In the genomic region with DNA sequence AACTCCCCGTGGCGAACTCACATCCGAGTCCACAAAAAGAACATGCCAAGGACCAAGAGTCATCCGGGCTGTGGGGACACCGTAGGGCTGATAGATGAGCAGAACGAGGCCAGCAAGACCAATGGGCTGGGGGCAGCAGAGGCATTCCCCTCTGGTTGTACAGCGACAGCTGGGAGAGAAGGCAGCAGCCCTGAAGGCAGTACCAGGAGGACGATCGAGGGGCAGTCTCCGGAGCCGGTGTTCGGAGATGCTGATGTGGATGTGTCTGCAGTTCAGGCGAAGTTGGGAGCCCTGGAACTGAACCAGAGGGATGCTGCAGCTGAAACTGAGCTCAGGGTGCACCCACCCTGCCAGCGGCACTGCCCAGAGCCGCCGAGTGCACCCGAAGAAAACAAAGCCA, we compare ENCODE assay signal across 35 cellular contexts.
"Had no signal": no experiment of that assay in that cellular context is flagged by ENCODE, and none has a peak within 500 bp of the region (broad histone marks: within the 10 kb centered on the region; RNA-seq: fewer than 3 reads in every experiment).

No MANE protein-coding gene starts in this region.

- ATAC-seq: activated CD8-positive, alpha-beta T cell treated with anti-CD3 and anti-CD28 coated beads for 36 hours; activated naive CD4-positive, alpha-beta T cell treated with anti-CD3 and anti-CD28 coated beads, Interleukin-2, amount 50 U/mL, for 72 hours; activated T-cell treated with anti-CD3 and anti-CD28 coated beads, Interleukin-2, amount 50 U/mL, for 4 hours; activated T-cell treated with anti-CD3 and anti-CD28 coated beads, Interleukin-2, amount 50 U/mL, for 72 hours; activated T-helper 17 cell treated with anti-CD3 and anti-CD28 coated beads, Interleukin-2, amount 50 U/mL, for 72 hours; body of pancreas had no signal

- H3K9me3 Mint-ChIP-seq: activated B cell treated with CpG ODN at 0.5 μM for 24 hours; activated CD4-positive, alpha-beta memory T cell treated with anti-CD3 and anti-CD28 coated beads for 36 hours; activated CD4-positive, alpha-beta T cell treated with anti-CD3 and anti-CD28 coated beads, Interleukin-2, amount 10 ng/mL, durations not matched to agents 24 days and 14 days; activated CD8-positive, alpha-beta T cell treated with anti-CD3 and anti-CD28 coated beads for 36 hours; activated naive CD4-positive, alpha-beta T cell treated with anti-CD3 and anti-CD28 coated beads for 36 hours; activated T-cell treated with anti-CD3 and anti-CD28 coated beads, Interleukin-2, amount 50 U/mL, for 4 hours; activated T-cell treated with anti-CD3 and anti-CD28 coated beads, Interleukin-2, amount 50 U/mL, for 72 hours; activated T-helper 1 cell treated with anti-CD3 and anti-CD28 coated beads, Interleukin-12 subunit alpha, Interleukin-12 subunit beta, Interleukin-2, Interleukin-4 antibody, amounts not matched to agents 30 ng/mL and 10 ng/mL and 1 ng/mL, durations not matched to agents 14 hours and 24 hours and 36 hours; activated T-helper 17 cell treated with anti-CD3 and anti-CD28 coated beads, Interleukin-2, amount 50 U/mL, for 72 hours; T-helper 1 cell treated with Interleukin-12 subunit alpha and Interleukin-12 subunit beta and Interleukin-4 antibody, amounts not matched to agents 30 μg/mL and 1 μg/mL, for 36 hours; T-helper 2 cell treated with Interferon-gamma antibody and Interleukin-4, amounts not matched to agents 5 μg/mL and 100 μg/mL, for 36 hours had no signal

- H3K36me3 Mint-ChIP-seq: activated CD4-positive, alpha-beta memory T cell treated with anti-CD3 and anti-CD28 coated beads for 36 hours; activated naive CD8-positive, alpha-beta T cell treated with anti-CD3 and anti-CD28 coated beads for 36 hours had no signal

- H3K27me3 Mint-ChIP-seq: activated B cell treated with CpG ODN at 0.5 μM for 24 hours; activated CD4-positive, alpha-beta T cell treated with anti-CD3 and anti-CD28 coated beads, Interleukin-2, amount 10 ng/mL, durations not matched to agents 24 days and 14 days; activated naive CD8-positive, alpha-beta T cell treated with anti-CD3 and anti-CD28 coated beads for 36 hours had no signal

- H3K4me3 Mint-ChIP-seq: activated B cell treated with CpG ODN at 0.5 μM for 24 hours; activated CD4-positive, alpha-beta memory T cell treated with anti-CD3 and anti-CD28 coated beads for 36 hours; activated CD4-positive, alpha-beta T cell treated with anti-CD3 and anti-CD28 coated beads, Interleukin-2, amount 10 ng/mL, durations not matched to agents 24 days and 14 days; activated CD8-positive, alpha-beta T cell treated with anti-CD3 and anti-CD28 coated beads for 36 hours; activated naive CD4-positive, alpha-beta T cell treated with anti-CD3 and anti-CD28 coated beads for 36 hours; activated naive CD8-positive, alpha-beta T cell treated with anti-CD3 and anti-CD28 coated beads for 36 hours; activated T-cell treated with anti-CD3 and anti-CD28 coated beads, Interleukin-2, amount 50 U/mL, for 4 hours; activated T-cell treated with anti-CD3 and anti-CD28 coated beads, Interleukin-2, amount 50 U/mL, for 72 hours; activated T-helper 1 cell treated with anti-CD3 and anti-CD28 coated beads, Interleukin-12 subunit alpha, Interleukin-12 subunit beta, Interleukin-2, Interleukin-4 antibody, amounts not matched to agents 30 ng/mL and 10 ng/mL and 1 ng/mL, durations not matched to agents 14 hours and 24 hours and 36 hours; activated T-helper 17 cell treated with anti-CD3 and anti-CD28 coated beads, Interleukin-2, amount 50 U/mL, for 72 hours; T-helper 1 cell treated with Interleukin-12 subunit alpha and Interleukin-12 subunit beta and Interleukin-4 antibody, amounts not matched to agents 30 μg/mL and 1 μg/mL, for 36 hours; T-helper 2 cell treated with Interferon-gamma antibody and Interleukin-4, amounts not matched to agents 5 μg/mL and 100 μg/mL, for 36 hours had no signal

- DNase-seq: activated B cell treated with CpG ODN at 0.5 μM for 24 hours; activated CD4-positive, alpha-beta memory T cell treated with anti-CD3 and anti-CD28 coated beads for 36 hours; activated CD4-positive, alpha-beta T cell treated with anti-CD3 and anti-CD28 coated beads for 4 hours; activated CD4-positive, alpha-beta T cell treated with anti-CD3 and anti-CD28 coated beads, Interleukin-2, amount 10 ng/mL, durations not matched to agents 24 days and 14 days; activated CD4-positive, alpha-beta T cell treated with anti-CD3 and anti-CD28 coated beads, Interleukin-2, amount 50 U/mL, for 1 hour; activated CD4-positive, alpha-beta T cell treated with anti-CD3 and anti-CD28 coated beads, Interleukin-2, amount 50 U/mL, for 4 hours; activated CD4-positive, CD25-positive, alpha-beta regulatory T cell treated with anti-CD3 and anti-CD28 coated beads, Interleukin-2, amount 50 U/mL, for 72 hours; activated CD8-positive, alpha-beta memory T cell treated with anti-CD3 and anti-CD28 coated beads, Interleukin-2, amount 50 U/mL, for 4 hours; activated CD8-positive, alpha-beta T cell treated with anti-CD3 and anti-CD28 coated beads for 36 hours; activated effector memory CD4-positive, alpha-beta T cell treated with anti-CD3 and anti-CD28 coated beads, Interleukin-2, amount 50 U/mL, for 16 hours; activated gamma-delta T cell treated with Interleukin-2 at 50 U/mL for 16 hours; activated naive CD4-positive, alpha-beta T cell; activated naive CD4-positive, alpha-beta T cell treated with anti-CD3 and anti-CD28 coated beads for 36 hours; activated naive CD4-positive, alpha-beta T cell treated with anti-CD3 and anti-CD28 coated beads, Interleukin-2, amount 50 U/mL, for 16 hours; activated naive CD8-positive, alpha-beta T cell treated with anti-CD3 and anti-CD28 coated beads for 36 hours; activated T-cell treated with anti-CD3 and anti-CD28 coated beads for 4 hours; activated T-cell treated with anti-CD3 and anti-CD28 coated beads, Interleukin-2, amount 50 U/mL, for 1 hour; activated T-cell treated with anti-CD3 and anti-CD28 coated beads, Interleukin-2, amount 50 U/mL, for 4 hours; activated T-cell treated with anti-CD3 and anti-CD28 coated beads, Interleukin-2, amount 50 U/mL, for 72 hours; adrenal gland; amniotic stem cell; aorta; body of pancreas; brain microvascular endothelial cell; central memory CD4-positive, alpha-beta T cell; T-helper 1 cell; T-helper 2 cell; T-helper 9 cell had no signal

- H3K27ac ChIP-seq: adrenal gland, body of pancreas, brain microvascular endothelial cell, breast epithelium, VCaP had no signal

- H3K9me3 ChIP-seq: adrenal gland, body of pancreas, breast epithelium had no signal

- H3K27ac Mint-ChIP-seq: activated B cell treated with CpG ODN at 0.5 μM for 24 hours; activated CD4-positive, alpha-beta memory T cell treated with anti-CD3 and anti-CD28 coated beads for 36 hours; activated CD8-positive, alpha-beta T cell treated with anti-CD3 and anti-CD28 coated beads for 36 hours; activated naive CD4-positive, alpha-beta T cell treated with anti-CD3 and anti-CD28 coated beads for 36 hours; activated naive CD4-positive, alpha-beta T cell treated with anti-CD3 and anti-CD28 coated beads, Interleukin-2, amount 50 U/mL, for 72 hours; activated T-cell treated with anti-CD3 and anti-CD28 coated beads, Interleukin-2, amount 50 U/mL, for 72 hours; activated T-helper 1 cell treated with anti-CD3 and anti-CD28 coated beads, Interleukin-12 subunit alpha, Interleukin-12 subunit beta, Interleukin-2, Interleukin-4 antibody, amounts not matched to agents 30 ng/mL and 10 ng/mL and 1 ng/mL, durations not matched to agents 14 hours and 24 hours and 36 hours; activated T-helper 17 cell treated with anti-CD3 and anti-CD28 coated beads, Interleukin-2, amount 50 U/mL, for 72 hours; T-helper 1 cell treated with Interleukin-12 subunit alpha and Interleukin-12 subunit beta and Interleukin-4 antibody, amounts not matched to agents 30 μg/mL and 1 μg/mL, for 36 hours; T-helper 2 cell treated with Interferon-gamma antibody and Interleukin-4, amounts not matched to agents 5 μg/mL and 100 μg/mL, for 36 hours had no signal

- H3K27me3 ChIP-seq: adrenal gland, body of pancreas, brain microvascular endothelial cell, breast epithelium had no signal

- H3K4me3 ChIP-seq: adrenal gland, body of pancreas, breast epithelium had no signal

- H3K4me1 ChIP-seq: adrenal gland, body of pancreas, breast epithelium had no signal

- H3K4me1 Mint-ChIP-seq: activated B cell treated with CpG ODN at 0.5 μM for 24 hours had no signal

- H3K36me3 ChIP-seq: adrenal gland, brain microvascular endothelial cell, breast epithelium had no signal
